11 cellular contexts compared by ENCODE assay signal in genomic region chr17:83082435-83082834, GRCh38. TPM values are rescaled to one million over a fixed set of nuclear protein-coding genes. Genes with fewer than 3 reads are reported as not detected.
DNase-seq lines count a peak whose midpoint lies in the region; ATAC-seq, FAIRE-seq and TF ChIP-seq lines count a peak whose summit lies in the region.
"Had no signal": no experiment of that assay in that cellular context is flagged by ENCODE, and none has a peak within 500 bp of the region (broad histone marks: within the 10 kb centered on the region; RNA-seq: fewer than 3 reads in every experiment).

No MANE protein-coding gene starts in this region.

- 0 out of 2 replicates have a peak overlapping the region, but pooled peaks have one; percentile 100 for H2BK12ac ChIP-seq in H1 (ENCODE audit: low read depth, low read length)

- intact Hi-C loops in CD14-positive monocyte (cut with micrococcal nuclease) = loop anchor here (2.0 to 5.0 kb wide), 3 partner anchors 40 to 120 kb away; no protein-coding TSS in a partner anchor
- intact Hi-C loops in OCI-LY7 (cut with micrococcal nuclease; ENCODE audit: unreplicated experiment) = loop anchor here (1.0 to 5.0 kb wide), 2 partner anchors 92 to 165 kb away; no protein-coding TSS in a partner anchor

- H3K23ac ChIP-seq in H1 (ENCODE audit: insufficient read length) = no peak overlapping the region

- no peak overlapping the region for H3K27ac ChIP-seq in OCI-LY7 (ENCODE audit: low read depth, low read length, poor library complexity, severe bottlenecking)
- H3K27ac ChIP-seq in H1 (ENCODE audit: low read depth, low read length) = no peak overlapping the region

- CTCF ChIA-PET in OCI-LY7 (lab: Charles Lee; ENCODE audit: unreplicated experiment) (no interaction called here), H1 (lab: Charles Lee; ENCODE audit: partially characterized antibody) (no interaction called here)

- no peak overlapping the region for H2BK120ac ChIP-seq in H1 (replicated peaks; ENCODE audit: low read depth, low read length)

- H2AFZ ChIP-seq in OCI-LY7 (ENCODE audit: low read length) (no peak overlapping the region), H1 (ENCODE audit: low read length) (no peak overlapping the region)

- no peak overlapping the region for H4K91ac ChIP-seq in H1 (replicated peaks; ENCODE audit: insufficient read length, low read length)

- 0 out of 2 replicates have a peak overlapping the region, but pooled peaks have one; percentile 53 for H2BK20ac ChIP-seq in H1 (ENCODE audit: low read length)

- 90% methylated on average over 9 of the region's 9 CpGs; no CpG with 5 or more reads in 1 of the 2 experiments for WGBS in H1 (ENCODE audit: extremely low coverage in 1 of 2, insufficient coverage in 1 of 2, insufficient read length in 1 of 2, insufficient replicate concordance in 2 of 2, low coverage in 1 of 2, low lambda C conversion rate in 2 of 2, missing lambda C conversion rate in 1 of 2), 2 experiments

- H3K9me3 Mint-ChIP-seq in CD14-positive monocyte (peaks cover 0 to 3% (median 0%) of the 10 kb centered on the region in 7 donors), progenitor cell of endocrine pancreas (ENCODE audit: low read depth) (no peaks in the 10 kb centered on the region)

- H3K79me1 ChIP-seq in H1 (ENCODE audit: low read depth, low read length) = peaks cover 10% of the 10 kb centered on the region; the same call in 1 of the 2 replicates

- H3K4me1 Mint-ChIP-seq in CD14-positive monocyte (peaks cover 60% of the 10 kb centered on the region), progenitor cell of endocrine pancreas (ENCODE audit: low read depth) (peaks cover 45% of the 10 kb centered on the region)

- no peak overlapping the region for H3K18ac ChIP-seq in H1 (ENCODE audit: extremely low read depth, low read length)

- H3K23me2 ChIP-seq in H1 (ENCODE audit: low read depth, low read length) = peaks cover 5% of the 10 kb centered on the region; the same call in 1 of the 2 replicates

- no peak for ATAC-seq in GM19452 (IDR thresholded peaks at IDR 0.05; ENCODE audit: unreplicated experiment)

- peaks cover 11 to 35% (median 27%) of the 10 kb centered on the region in 4 experiments for H3K27me3 ChIP-seq in H1 (replicated peaks in 1 of 4; ENCODE audit: control insufficient read depth in 3 of 4, extremely low read depth in 1 of 4, insufficient read depth in 3 of 4, low read length in 3 of 4)

- H3K14ac ChIP-seq in H1 (ENCODE audit: insufficient read length) = no peak overlapping the region

- FAIRE-seq in H1 (lab: Jason Lieb, UNC) (no peak), GM19239 (lab: Jason Lieb, UNC) (no peak)

- H3K9me3 ChIP-seq in OCI-LY7 (ENCODE audit: low read length) = no peaks in the 10 kb centered on the region
- H3K9me3 ChIP-seq in H1 (ENCODE audit: insufficient read depth in 2 of 2, low read depth in 1 of 2, low read length in 1 of 2) = no peaks in the 10 kb centered on the region
- H3K9me3 ChIP-seq: prostate gland had no signal

- H3K4me2 ChIP-seq in OCI-LY7 (ENCODE audit: low read length) (peak overlapping the region; percentile 82), H1 (ENCODE audit: insufficient read depth in 1 of 2, low read depth in 2 of 2, low read length in 2 of 2) (peak overlapping the region in 1 of 2 experiments; percentile 66; a peak in 1 of 4 replicates)

- H3K27ac Mint-ChIP-seq in CD14-positive monocyte (peak overlapping the region; percentile 84 to 96 (median 91)), progenitor cell of endocrine pancreas (peak overlapping the region; percentile 93)

- H3K4me1 ChIP-seq in OCI-LY7 (ENCODE audit: insufficient read depth, low read length, poor library complexity, severe bottlenecking) (peaks cover 34% of the 10 kb centered on the region), H1 (replicated peaks in 1 of 4; ENCODE audit: control insufficient read depth in 3 of 4, insufficient read depth in 4 of 4, low read length in 3 of 4) (peaks cover 11 to 38% (median 26%) of the 10 kb centered on the region in 4 experiments)

- no peak overlapping the region for H2BK5ac ChIP-seq in H1 (ENCODE audit: low read depth, low read length)

- H3K4ac ChIP-seq in H1 (replicated peaks; ENCODE audit: insufficient read length, low read depth, low read length) = no peak overlapping the region

- no peak overlapping the region for H4K5ac ChIP-seq in H1 (ENCODE audit: insufficient read length, low read depth, low read length)

- H3K27me3 Mint-ChIP-seq in CD14-positive monocyte (ENCODE audit: low read depth in 3 of 3) = peaks cover 9 to 18% (median 14%) of the 10 kb centered on the region in 3 donors
- peaks cover 13% of the 10 kb centered on the region for H3K27me3 Mint-ChIP-seq in progenitor cell of endocrine pancreas

- no peak for TF ChIP-seq EP300 in H1 (IDR thresholded peaks at IDR 0.05; ENCODE audit: borderline replicate concordance in 1 of 2, low read depth in 2 of 2, low read length in 2 of 2)

- H3K36me3 ChIP-seq in OCI-LY7 (ENCODE audit: insufficient read depth, low read length) (no peaks in the 10 kb centered on the region), H1 (ENCODE audit: control insufficient read depth in 2 of 4, insufficient read depth in 4 of 4, low read length in 3 of 4) (no peaks in the 10 kb centered on the region)
- H3K36me3 ChIP-seq: prostate gland had no signal

- POLR2A ChIA-PET in OCI-LY7 (lab: Charles Lee) (no interaction called here), H1 (lab: Charles Lee; ENCODE audit: partially characterized antibody) (no interaction called here)

- H3K36me3 Mint-ChIP-seq in CD14-positive monocyte (peaks cover 54 to 58% of the 10 kb centered on the region in 2 donors), progenitor cell of endocrine pancreas (ENCODE audit: insufficient read depth) (peaks cover 14% of the 10 kb centered on the region)

- no peak overlapping the region for H3K56ac ChIP-seq in H1 (replicated peaks; ENCODE audit: insufficient read length, low read depth, low read length)

- H4K20me1 ChIP-seq in OCI-LY7 (ENCODE audit: insufficient read depth, low read length) = no peaks in the 10 kb centered on the region
- H4K20me1 ChIP-seq in H1 (replicated peaks in 1 of 2; ENCODE audit: control insufficient read depth in 1 of 2, insufficient read depth in 2 of 2, low read length in 2 of 2) = peaks cover 11 to 18% of the 10 kb centered on the region in 2 experiments

- H2AK5ac ChIP-seq in H1 (ENCODE audit: low read depth, low read length) = no peak overlapping the region; the same call in 1 of the 2 replicates

- TF ChIP-seq RAD21 in H1 (IDR thresholded peaks at IDR 0.05 in 1 of 2, conservative IDR thresholded peaks at IDR 0.05 in 1 of 2; ENCODE audit: low read depth in 2 of 2, low read length in 2 of 2) = no peak

- no TSS peak for BruUV-seq in OCI-LY7 (replicated peaks; lab: Mats Ljungman, UMichigan)

- H4K8ac ChIP-seq in H1 (ENCODE audit: extremely low read depth, insufficient read depth, low read length) = no peak overlapping the region

- H3K4me3 ChIP-seq in OCI-LY7 (ENCODE audit: low read depth, low read length, poor library complexity, severe bottlenecking) (no peak overlapping the region), H1 (ENCODE audit: extremely low read depth in 1 of 4, insufficient read depth in 2 of 4, low read depth in 3 of 4, low read length in 4 of 4) (no peak overlapping the region)

- H3K79me2 ChIP-seq in OCI-LY7 (ENCODE audit: insufficient read depth, low read depth, low read length) (no peaks in the 10 kb centered on the region), H1 (ENCODE audit: control insufficient read depth in 1 of 2, insufficient read depth in 2 of 2, low read length in 2 of 2) (peaks cover 0 to 29% of the 10 kb centered on the region in 2 experiments; a peak in 2 of 4 replicates)

- H3K9me2 ChIP-seq in OCI-LY7 (ENCODE audit: insufficient read depth, low read length) = no peaks in the 10 kb centered on the region

- H3K4me3 Mint-ChIP-seq in CD14-positive monocyte = peak overlapping the region; percentile 90 to 92
- H3K4me3 Mint-ChIP-seq in progenitor cell of endocrine pancreas (ENCODE audit: low read depth) = peak overlapping the region; percentile 77

- no peak for DNase-seq in CD14-positive monocyte (ENCODE audit: low spot score)
- peak; percentile 37 for DNase-seq in OCI-LY7 (ENCODE audit: low spot score)
- DNase-seq in H1 (ENCODE audit: low read depth in 1 of 2, low spot score in 2 of 2) = no peak
- no peak for DNase-seq in progenitor cell of endocrine pancreas (ENCODE audit: low spot score, unreplicated experiment)
- DNase-seq in nucleus accumbens (lab: John Stamatoyannopoulos, UW) = no peak
- DNase-seq in GM19239 (ENCODE audit: insufficient read length, low spot score) = no peak
- DNase-seq in NCI-H146 treated with DMSO at 0.1 percent for 48 hours (lab: John Stamatoyannopoulos, UW; ENCODE audit: unreplicated experiment) = no peak
- DNase-seq: KG1, NCI-H510A had no signal

- no peak overlapping the region for H3K9ac ChIP-seq in H1 (replicated peaks in 1 of 4; ENCODE audit: extremely low read depth in 1 of 4, low read depth in 3 of 4, low read length in 3 of 4)

- TF ChIP-seq CTCF in CD14-positive monocyte (IDR thresholded peaks at IDR 0.05) (no peak), OCI-LY7 (conservative IDR thresholded peaks at IDR 0.05; ENCODE audit: low read length) (no peak), H1 (IDR thresholded peaks at IDR 0.05; ENCODE audit: control extremely low read depth in 1 of 3, insufficient read depth in 1 of 3, low read depth in 1 of 3, low read length in 3 of 3) (no peak), progenitor cell of endocrine pancreas (IDR thresholded peaks at IDR 0.05; ENCODE audit: unreplicated experiment) (no peak)

- no peak overlapping the region for H2BK15ac ChIP-seq in H1 (ENCODE audit: low read length)

- TF ChIP-seq POLR2A in H1 (IDR thresholded peaks at IDR 0.05; ENCODE audit: control extremely low read depth in 1 of 2, low read depth in 2 of 2, low read length in 2 of 2) = no peak

TF ChIP-seq in H1, 55 proteins besides CTCF, POLR2A, EP300 and RAD21 (continues in another document):
- no peak for TF ChIP-seq E2F6 (IDR thresholded peaks at IDR 0.05)

RNA-seq across cellular contexts. Expression of gene METRNL, which starts 3.0 kb away (rescaled TPM):
- 10 to 100 TPM; 13.1 to 29.8 TPM for polyA plus RNA-seq in CD14-positive monocyte
- 16.9 and 18.8 TPM in 2 replicates for total RNA-seq in OCI-LY7 (2014; rRNA removed; shearing (Covaris generic))
- total RNA-seq in OCI-LY7 (2022) = 19.3 and 23.3 TPM in 2 replicates
- total RNA-seq in H1 (2021; fragmentation: NEBNext Ultra II Directional; extraction: Animal tissue kit (Norgen Biotek cat#: 25700)) = 13.9 and 14.2 TPM in 2 replicates
- polyA plus RNA-seq in H1 (2011; rRNA removed) = 13.9 and 26.0 TPM in 2 replicates
- 16.2 TPM for polyA plus RNA-seq in H1 (2011; cell fraction: cytosol; rRNA removed)
- 27.6 TPM for polyA plus RNA-seq in H1 (2011; cell fraction: nucleus; rRNA removed)
- 5.7 to 17.3 TPM (median 16.0 TPM) in 4 replicates for polyA plus RNA-seq in H1 (2012, experiment 1 of 2)
- polyA plus RNA-seq in H1 (2012, experiment 2 of 2) = 8.4 TPM
- 10.6 TPM for polyA plus RNA-seq in H1 (2013, experiment 1 of 2)
- polyA plus RNA-seq in H1 (2013, experiment 2 of 2) = 10.9 TPM
- 5.7 and 6.2 TPM in 2 replicates for polyA minus RNA-seq in H1 (2011; rRNA and poly(A)+ RNA removed)
- 16.7 TPM for polyA minus RNA-seq in H1 (2011; cell fraction: cytosol; rRNA and poly(A)+ RNA removed)
- 12.1 TPM for polyA minus RNA-seq in H1 (2011; cell fraction: nucleus; rRNA and poly(A)+ RNA removed)
- total RNA-seq in progenitor cell of endocrine pancreas = 54.6 and 56.2 TPM in 2 replicates
